ENCODE assay signal across 7 cellular contexts in the genomic region with DNA sequence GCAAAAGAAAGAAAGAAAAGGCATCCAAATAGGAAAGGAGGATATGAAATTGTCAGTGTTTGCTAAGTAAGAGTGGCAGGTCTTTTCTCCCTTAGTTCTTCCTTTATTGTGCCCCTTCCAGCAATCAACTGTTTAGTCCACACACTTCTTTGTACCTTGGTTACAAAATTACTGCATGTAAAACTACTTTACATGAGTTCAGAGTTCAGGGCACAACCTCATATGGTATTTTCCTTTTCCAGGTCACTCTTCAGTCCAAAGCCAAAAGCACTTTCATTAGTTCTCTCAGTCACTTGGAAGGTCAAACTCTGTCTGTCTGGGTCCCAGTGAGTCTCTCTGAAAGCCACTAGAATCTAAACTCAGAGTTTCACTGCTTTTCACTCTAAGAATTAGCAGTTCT.
"Had no signal": no experiment of that assay in that cellular context is flagged by ENCODE, and none has a peak within 500 bp of the region (broad histone marks: within the 10 kb centered on the region; RNA-seq: fewer than 3 reads in every experiment).

No MANE protein-coding gene starts in this region.

- H3K4me3 ChIP-seq: K562 had no signal

- ATAC-seq: K562 had no signal

- DNase-seq: IMR-90, KBM-7, KG1 had no signal

- H3K4me2 ChIP-seq: KMS-11 had no signal

- FAIRE-seq: HTR-8/SVneo, K562 had no signal

- H3K27ac ChIP-seq: HL-60, KMS-11 had no signal

- H3K9ac ChIP-seq: KMS-11 had no signal
